In the genomic region with DNA sequence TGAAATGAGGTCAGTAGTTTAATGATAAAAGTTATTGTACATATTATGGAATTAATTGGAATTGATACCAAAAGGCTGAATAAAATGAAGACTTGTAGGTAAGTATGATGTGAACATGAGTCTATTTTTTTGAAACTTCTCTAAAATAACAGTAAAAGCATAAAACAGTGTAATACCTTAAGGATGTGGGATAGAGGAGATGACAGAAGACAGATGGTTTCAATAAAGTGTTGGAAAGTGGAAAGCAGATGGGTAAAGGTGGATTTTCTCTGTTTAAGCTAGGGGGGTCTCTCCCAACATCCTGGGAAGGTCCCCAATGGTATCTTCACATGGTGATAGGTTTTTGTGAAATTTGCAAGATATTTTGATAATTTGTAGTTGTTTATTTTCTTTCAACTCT, we compare ENCODE assay signal across 17 cellular contexts.
"Had no signal": no experiment of that assay in that cellular context is flagged by ENCODE, and none has a peak within 500 bp of the region (broad histone marks: within the 10 kb centered on the region; RNA-seq: fewer than 3 reads in every experiment).

No MANE protein-coding gene starts in this region.

- H3K4me3 Mint-ChIP-seq: activated naive CD8-positive, alpha-beta T cell; activated T-cell treated with anti-CD3 and anti-CD28 coated beads, Interleukin-2, amount 50 U/mL, for 4 hours; endodermal cell had no signal

- H2AFZ ChIP-seq: hepatocyte had no signal

- H3K27me3 Mint-ChIP-seq: activated naive CD8-positive, alpha-beta T cell; naive thymus-derived CD8-positive, alpha-beta T cell had no signal

- H3K9me3 ChIP-seq: breast epithelium, left lung, upper lobe of right lung had no signal

- DNase-seq: activated CD4-positive, alpha-beta T cell treated with anti-CD3 and anti-CD28 coated beads, Interleukin-2, amount 50 U/mL, for 48 hours; activated CD4-positive, CD25-positive, alpha-beta regulatory T cell treated with anti-CD3 and anti-CD28 coated beads, Interleukin-2, amount 50 U/mL, for 72 hours; activated gamma-delta T cell treated with Interleukin-2 at 50 U/mL for 16 hours; activated T-cell treated with anti-CD3 and anti-CD28 coated beads, Interleukin-2, amount 50 U/mL, for 4 hours; endodermal cell; left lung; mammary epithelial cell; naive thymus-derived CD8-positive, alpha-beta T cell; stimulated activated CD4-positive, alpha-beta T cell treated with anti-CD3 and anti-CD28 coated beads, Interleukin-15, amount 100 ng/mL, for 24 hours; stimulated activated CD4-positive, alpha-beta T cell treated with anti-CD3 and anti-CD28 coated beads, Interleukin-4, amount 100 ng/mL, for 1 hour; stimulated activated naive CD4-positive, alpha-beta T cell; upper lobe of right lung had no signal

- H3K79me2 ChIP-seq: hepatocyte had no signal

- FAIRE-seq: keratinocyte had no signal

- H3K27me3 ChIP-seq: breast epithelium, hepatocyte, left lung, upper lobe of right lung had no signal

- ATAC-seq: activated T-cell treated with anti-CD3 and anti-CD28 coated beads, Interleukin-2, amount 50 U/mL, for 4 hours; naive thymus-derived CD8-positive, alpha-beta T cell had no signal

- H3K4me1 ChIP-seq: breast epithelium, left lung, upper lobe of right lung had no signal

- H3K27ac ChIP-seq: breast epithelium, hepatocyte, left lung, skin epidermis, upper lobe of right lung had no signal

- H3K4me1 Mint-ChIP-seq: endodermal cell had no signal

- H3K36me3 ChIP-seq: breast epithelium had no signal

- H3K9me3 Mint-ChIP-seq: activated T-cell treated with anti-CD3 and anti-CD28 coated beads, Interleukin-2, amount 50 U/mL, for 4 hours; endodermal cell had no signal

- H3K4me3 ChIP-seq: breast epithelium, hepatocyte, left lung, skin epidermis, upper lobe of right lung had no signal

- H3K27ac Mint-ChIP-seq: endodermal cell had no signal

- H3K4me2 ChIP-seq: hepatocyte had no signal
